Comparison of ENCODE assay signal across 14 cellular contexts in the genomic region with DNA sequence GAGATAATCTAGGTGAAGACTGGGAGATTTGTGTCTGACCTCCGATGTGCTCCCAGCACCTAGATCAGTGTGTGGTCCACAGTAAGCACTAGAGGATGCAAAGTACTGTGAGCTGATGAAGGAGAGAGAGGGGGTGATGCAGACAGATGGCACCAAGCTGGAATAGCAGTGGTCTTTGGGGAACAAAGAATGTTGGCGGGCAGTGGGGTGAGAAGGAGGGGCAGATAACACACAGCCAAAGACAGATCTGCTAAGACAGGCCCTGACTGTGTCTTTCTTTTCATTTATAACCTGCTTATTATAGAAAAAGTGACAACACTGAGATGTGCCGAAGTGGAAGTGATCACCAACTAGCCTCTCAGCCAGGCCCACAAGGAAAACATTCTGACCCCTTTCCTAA. TPM values are rescaled to one million over a fixed set of nuclear protein-coding genes. Genes with fewer than 3 reads are reported as not detected.
DNase-seq lines count a peak whose midpoint lies in the region; ATAC-seq and TF ChIP-seq lines count a peak whose summit lies in the region.
"Had no signal": no experiment of that assay in that cellular context is flagged by ENCODE, and none has a peak within 500 bp of the region (broad histone marks: within the 10 kb centered on the region; RNA-seq: fewer than 3 reads in every experiment).

No MANE protein-coding gene starts in this region.

- H3K27ac Mint-ChIP-seq in CD8-positive, alpha-beta memory T cell = no peak overlapping the region
- H3K27ac Mint-ChIP-seq: dendritic cell treated with granulocyte-macrophage colony-stimulating factor and Interleukin-4, amounts not matched to agents 40 ng/mL and 50 ng/mL, for 4 days had no signal

- H3K36me3 ChIP-seq in left ventricle myocardium inferior = no peaks in the 10 kb centered on the region
- no peaks in the 10 kb centered on the region for H3K36me3 ChIP-seq in fibroblast of lung (ENCODE audit: control insufficient read depth, insufficient read depth, low read length)
- H3K36me3 ChIP-seq in rectal smooth muscle tissue (ENCODE audit: control insufficient read depth, insufficient read depth, low read length) = no peaks in the 10 kb centered on the region
- peaks cover 0 to 1% of the 10 kb centered on the region in 2 donors for H3K36me3 ChIP-seq in aorta (ENCODE audit: control insufficient read depth in 1 of 2, insufficient read depth in 2 of 2, low read length in 1 of 2)
- H3K36me3 ChIP-seq in CD8-positive, alpha-beta memory T cell (ENCODE audit: insufficient read depth, low read length) = no peaks in the 10 kb centered on the region

- H3K27ac ChIP-seq in left ventricle myocardium inferior (replicated peaks) (peak overlapping the region; percentile 95), fibroblast of lung (ENCODE audit: insufficient read depth, low read length) (peak overlapping the region; percentile 94), rectal smooth muscle tissue (ENCODE audit: low read depth, low read length) (peak overlapping the region; percentile 95), aorta (ENCODE audit: low read depth in 1 of 2, low read length in 2 of 2) (peak overlapping the region; percentile 65 to 77)
- no peak overlapping the region for H3K27ac ChIP-seq in CD8-positive, alpha-beta memory T cell (ENCODE audit: low read depth, low read length)

- no peaks in the 10 kb centered on the region for H3K27me3 Mint-ChIP-seq in CD8-positive, alpha-beta memory T cell
- H3K27me3 Mint-ChIP-seq: dendritic cell treated with granulocyte-macrophage colony-stimulating factor and Interleukin-4, amounts not matched to agents 40 ng/mL and 50 ng/mL, for 4 days had no signal

- H3K4me1 Mint-ChIP-seq in CD8-positive, alpha-beta memory T cell = peaks cover 18 to 47% (median 29%) of the 10 kb centered on the region in 3 donors

- H3K27me3 ChIP-seq in left ventricle myocardium inferior (ENCODE audit: low read depth) = no peaks in the 10 kb centered on the region
- no peaks in the 10 kb centered on the region for H3K27me3 ChIP-seq in fibroblast of lung (ENCODE audit: control insufficient read depth, insufficient read depth, low read length)
- no peaks in the 10 kb centered on the region for H3K27me3 ChIP-seq in rectal smooth muscle tissue (ENCODE audit: control insufficient read depth, insufficient read depth, low read length)
- H3K27me3 ChIP-seq in aorta (ENCODE audit: control insufficient read depth in 1 of 2, insufficient read depth in 2 of 2, low read length in 1 of 2) = no peaks in the 10 kb centered on the region
- no peaks in the 10 kb centered on the region for H3K27me3 ChIP-seq in CD8-positive, alpha-beta memory T cell (ENCODE audit: insufficient read depth, low read length, poor library complexity, severe bottlenecking)

- WGBS in aorta, 2 donors = 38 to 47% methylated on average over 3 of the region's 3 CpGs

- no peak overlapping the region for H3K9ac ChIP-seq in fibroblast of lung (ENCODE audit: insufficient read depth, low read length)
- no peak overlapping the region for H3K9ac ChIP-seq in rectal smooth muscle tissue (ENCODE audit: low read length)

- H3K4me1 ChIP-seq in left ventricle myocardium inferior (peaks cover 97% of the 10 kb centered on the region), fibroblast of lung (ENCODE audit: control insufficient read depth, extremely low read depth, insufficient read depth, low read length) (peaks cover 60% of the 10 kb centered on the region), rectal smooth muscle tissue (ENCODE audit: control insufficient read depth, insufficient read depth, low read length) (peaks cover 62% of the 10 kb centered on the region), aorta (ENCODE audit: control insufficient read depth in 1 of 2, insufficient read depth in 2 of 2, low read length in 2 of 2) (peaks cover 0 to 2% of the 10 kb centered on the region in 2 donors)
- peaks cover 4% of the 10 kb centered on the region for H3K4me1 ChIP-seq in CD8-positive, alpha-beta memory T cell (ENCODE audit: insufficient read depth, low read length)

- H3K9me3 ChIP-seq in left ventricle myocardium inferior (replicated peaks) (no peaks in the 10 kb centered on the region), fibroblast of lung (ENCODE audit: control insufficient read depth, insufficient read depth, low read depth, low read length) (no peaks in the 10 kb centered on the region), aorta (ENCODE audit: control insufficient read depth, low read length) (no peaks in the 10 kb centered on the region)
- H3K9me3 ChIP-seq in CD8-positive, alpha-beta memory T cell (ENCODE audit: low read length) = no peaks in the 10 kb centered on the region

- no peaks in the 10 kb centered on the region for H4K20me1 ChIP-seq in fibroblast of lung (ENCODE audit: control insufficient read depth, extremely low read depth, insufficient read depth, low read length)

- peaks cover 46% of the 10 kb centered on the region for H3K79me2 ChIP-seq in fibroblast of lung (ENCODE audit: control insufficient read depth, insufficient read depth, low read length)

- POLR2A ChIA-PET in CD8-positive, alpha-beta memory T cell (lab: Charles Lee) = no interaction called here

- no peak overlapping the region for H3K4me3 Mint-ChIP-seq in CD8-positive, alpha-beta memory T cell
- H3K4me3 Mint-ChIP-seq: dendritic cell treated with granulocyte-macrophage colony-stimulating factor and Interleukin-4, amounts not matched to agents 40 ng/mL and 50 ng/mL, for 4 days had no signal

- H3K4me3 ChIP-seq in left ventricle myocardium inferior (no peak overlapping the region), fibroblast of lung (replicated peaks in 1 of 4; ENCODE audit: control extremely low read depth in 1 of 4, insufficient read depth in 1 of 4, low read depth in 3 of 4, low read length in 4 of 4) (no peak overlapping the region), rectal smooth muscle tissue (ENCODE audit: low read length) (no peak overlapping the region), aorta (ENCODE audit: low read length in 2 of 2) (no peak overlapping the region)
- H3K4me3 ChIP-seq in CD8-positive, alpha-beta memory T cell (ENCODE audit: low read length) = no peak overlapping the region

- H3K36me3 Mint-ChIP-seq in CD8-positive, alpha-beta memory T cell = peaks cover 0 to 8% (median 0%) of the 10 kb centered on the region in 3 donors

- CTCF ChIA-PET in CD8-positive, alpha-beta memory T cell (lab: Charles Lee) = interaction anchor here (2.2 kb wide), 1 partner anchor 61 kb away, joined by 6 read pairs; no protein-coding TSS in a partner anchor

- no peaks in the 10 kb centered on the region for H3K9me3 Mint-ChIP-seq in CD8-positive, alpha-beta memory T cell
- H3K9me3 Mint-ChIP-seq: dendritic cell treated with granulocyte-macrophage colony-stimulating factor and Interleukin-4, amounts not matched to agents 40 ng/mL and 50 ng/mL, for 4 days had no signal

- DNase-seq in left ventricle myocardium inferior (no peak), Right ventricle myocardium superior (no peak), fibroblast of lung (ENCODE audit: low read depth in 2 of 2) (no peak), aorta (no peak), NCI-H345 (lab: John Stamatoyannopoulos, UW) (no peak)
- no peak for DNase-seq in CD8-positive, alpha-beta memory T cell
- DNase-seq: activated CD8-positive, alpha-beta memory T cell treated with anti-CD3 and anti-CD28 coated beads for 24 hours; DMS53; NCI-H446 treated with DMSO at 0.1 percent for 48 hours; occipital lobe; T-helper 9 cell had no signal

- H2AFZ ChIP-seq in fibroblast of lung (ENCODE audit: low read length) = no peak overlapping the region

- H3K4me2 ChIP-seq in fibroblast of lung (ENCODE audit: extremely low read depth, insufficient read depth, low read length) = no peak overlapping the region

- ATAC-seq in Right ventricle myocardium superior (ENCODE audit: poor library complexity) (no peak), aorta (ENCODE audit: low FRiP score) (no peak), HG02759 (IDR thresholded peaks at IDR 0.05; ENCODE audit: unreplicated experiment) (no peak)

- no peak for TF ChIP-seq CTCF in left ventricle myocardium inferior (IDR thresholded peaks at IDR 0.05; ENCODE audit: borderline replicate concordance)
- TF ChIP-seq CTCF in fibroblast of lung (conservative IDR thresholded peaks at IDR 0.05 in 1 of 2, IDR thresholded peaks at IDR 0.05 in 1 of 2; ENCODE audit: low read depth in 1 of 2, low read length in 2 of 2) = no peak

- intact Hi-C loops in left ventricle myocardium inferior (cut with micrococcal nuclease) (no loop called here), Right ventricle myocardium superior (cut with DNase I) (loop anchor here (5.0 kb wide), 1 partner anchor 104 kb away; no protein-coding TSS in a partner anchor), aorta (cut with DNase I) (loop anchor here in 1 of 2 donors (5.0 kb wide), 1 partner anchor 99 kb away; a partner anchor contains a TSS)

RNA-seq across cellular contexts. Expression of a gene that starts 37.5 kb away (rescaled TPM):
- total RNA-seq in left ventricle myocardium inferior (79.4 TPM), Right ventricle myocardium superior (75.5 TPM), fibroblast of lung (70.9 and 113 TPM in 2 replicates), aorta (100 to 1,000 TPM; 135 to 170 TPM)
- polyA plus RNA-seq in fibroblast of lung (168 and 171 TPM in 2 replicates), aorta (100 to 1,000 TPM; 122 to 125 TPM)
- polyA plus RNA-seq in fibroblast of lung (2012) = 173 and 195 TPM in 2 replicates
- polyA minus RNA-seq in fibroblast of lung (ENCODE audit: low replicate concordance) = 269 and 362 TPM in 2 replicates
- 10 to 100 TPM; 39.7 to 39.9 TPM for total RNA-seq in CD8-positive, alpha-beta memory T cell
- 25.9 TPM for polyA plus RNA-seq in CD8-positive, alpha-beta memory T cell
